2 cellular contexts compared by ENCODE assay signal in the genomic region with DNA sequence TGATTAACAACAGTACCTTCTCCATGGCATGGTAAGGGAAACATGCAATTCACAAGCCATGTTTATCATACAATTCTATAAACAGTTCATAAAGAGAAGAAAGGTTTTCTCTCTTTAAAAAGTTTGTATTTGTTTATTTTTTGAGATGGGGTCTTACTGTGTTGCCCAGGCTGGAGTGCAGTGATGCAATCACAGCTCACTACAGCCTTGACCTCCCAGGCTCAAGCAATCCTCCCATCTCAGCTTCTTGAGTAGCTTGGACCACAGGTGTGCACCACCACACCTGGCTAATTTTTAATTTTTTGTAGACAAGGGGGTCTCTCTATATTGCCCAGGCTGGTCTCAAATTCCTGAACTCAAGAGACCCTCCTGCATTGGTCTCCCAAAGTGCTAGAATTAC.
TF ChIP-seq lines count a peak whose summit lies in the region.

No MANE protein-coding gene starts in this region.

TF ChIP-seq in HepG2, 621 proteins besides CTCF, POLR2A, EP300 and RAD21:
- no peak for TF ChIP-seq GTF3A (CRISPR knock-in tag; conservative IDR thresholded peaks at IDR 0.05)
- TF ChIP-seq, protein P1, sequence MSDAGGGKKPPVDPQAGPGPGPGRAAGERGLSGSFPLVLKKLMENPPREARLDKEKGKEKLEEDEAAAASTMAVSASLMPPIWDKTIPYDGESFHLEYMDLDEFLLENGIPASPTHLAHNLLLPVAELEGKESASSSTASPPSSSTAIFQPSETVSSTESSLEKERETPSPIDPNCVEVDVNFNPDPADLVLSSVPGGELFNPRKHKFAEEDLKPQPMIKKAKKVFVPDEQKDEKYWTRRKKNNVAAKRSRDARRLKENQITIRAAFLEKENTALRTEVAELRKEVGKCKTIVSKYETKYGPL (CRISPR knock-in tag; IDR thresholded peaks at IDR 0.05): no peak
- peak; percentile 59; the same call in 1 of the 2 replicates for TF ChIP-seq ZNF121 (CRISPR knock-in tag; IDR thresholded peaks at IDR 0.05)

TF ChIP-seq in WTC11, 78 proteins besides CTCF, POLR2A, EP300 and RAD21:
- TF ChIP-seq ZNF232 (CRISPR knock-in tag; IDR thresholded peaks at IDR 0.05) (no peak), CREM (CRISPR knock-in tag; IDR thresholded peaks at IDR 0.05) (no peak), NR1H2 (CRISPR knock-in tag; IDR thresholded peaks at IDR 0.05) (no peak), ZNF121 (CRISPR knock-in tag; IDR thresholded peaks at IDR 0.05) (peak; percentile 72; the same call in 1 of the 2 replicates)
- TF ChIP-seq, protein P2, sequence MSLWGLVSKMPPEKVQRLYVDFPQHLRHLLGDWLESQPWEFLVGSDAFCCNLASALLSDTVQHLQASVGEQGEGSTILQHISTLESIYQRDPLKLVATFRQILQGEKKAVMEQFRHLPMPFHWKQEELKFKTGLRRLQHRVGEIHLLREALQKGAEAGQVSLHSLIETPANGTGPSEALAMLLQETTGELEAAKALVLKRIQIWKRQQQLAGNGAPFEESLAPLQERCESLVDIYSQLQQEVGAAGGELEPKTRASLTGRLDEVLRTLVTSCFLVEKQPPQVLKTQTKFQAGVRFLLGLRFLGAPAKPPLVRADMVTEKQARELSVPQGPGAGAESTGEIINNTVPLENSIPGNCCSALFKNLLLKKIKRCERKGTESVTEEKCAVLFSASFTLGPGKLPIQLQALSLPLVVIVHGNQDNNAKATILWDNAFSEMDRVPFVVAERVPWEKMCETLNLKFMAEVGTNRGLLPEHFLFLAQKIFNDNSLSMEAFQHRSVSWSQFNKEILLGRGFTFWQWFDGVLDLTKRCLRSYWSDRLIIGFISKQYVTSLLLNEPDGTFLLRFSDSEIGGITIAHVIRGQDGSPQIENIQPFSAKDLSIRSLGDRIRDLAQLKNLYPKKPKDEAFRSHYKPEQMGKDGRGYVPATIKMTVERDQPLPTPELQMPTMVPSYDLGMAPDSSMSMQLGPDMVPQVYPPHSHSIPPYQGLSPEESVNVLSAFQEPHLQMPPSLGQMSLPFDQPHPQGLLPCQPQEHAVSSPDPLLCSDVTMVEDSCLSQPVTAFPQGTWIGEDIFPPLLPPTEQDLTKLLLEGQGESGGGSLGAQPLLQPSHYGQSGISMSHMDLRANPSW (CRISPR knock-in tag; conservative IDR thresholded peaks at IDR 0.05; ENCODE audit: low read depth): no peak
- TF ChIP-seq, protein P3, sequence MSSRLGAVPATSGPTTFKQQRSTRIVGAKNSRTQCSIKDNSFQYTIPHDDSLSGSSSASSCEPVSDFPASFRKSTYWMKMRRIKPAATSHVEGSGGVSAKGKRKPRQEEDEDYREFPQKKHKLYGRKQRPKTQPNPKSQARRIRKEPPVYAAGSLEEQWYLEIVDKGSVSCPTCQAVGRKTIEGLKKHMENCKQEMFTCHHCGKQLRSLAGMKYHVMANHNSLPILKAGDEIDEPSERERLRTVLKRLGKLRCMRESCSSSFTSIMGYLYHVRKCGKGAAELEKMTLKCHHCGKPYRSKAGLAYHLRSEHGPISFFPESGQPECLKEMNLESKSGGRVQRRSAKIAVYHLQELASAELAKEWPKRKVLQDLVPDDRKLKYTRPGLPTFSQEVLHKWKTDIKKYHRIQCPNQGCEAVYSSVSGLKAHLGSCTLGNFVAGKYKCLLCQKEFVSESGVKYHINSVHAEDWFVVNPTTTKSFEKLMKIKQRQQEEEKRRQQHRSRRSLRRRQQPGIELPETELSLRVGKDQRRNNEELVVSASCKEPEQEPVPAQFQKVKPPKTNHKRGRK (CRISPR knock-in tag; IDR thresholded peaks at IDR 0.05; ENCODE audit: borderline replicate concordance): no peak
